ENCODE assay signal across 11 cellular contexts in genomic region chr16:77594798-77595625, GRCh38.
"Had no signal": no experiment of that assay in that cellular context is flagged by ENCODE, and none has a peak within 500 bp of the region (broad histone marks: within the 10 kb centered on the region; RNA-seq: fewer than 3 reads in every experiment).

No MANE protein-coding gene starts in this region.

- ATAC-seq: activated CD4-positive, CD25-positive, alpha-beta regulatory T cell treated with anti-CD3 and anti-CD28 coated beads, Interleukin-2, amount 50 U/mL, for 24 hours; left lung; naive thymus-derived CD4-positive, alpha-beta T cell had no signal

- DNase-seq: activated CD4-positive, alpha-beta T cell treated with anti-CD3 and anti-CD28 coated beads, Interleukin-2, amount 50 U/mL, for 1 hour; activated naive CD4-positive, alpha-beta T cell; anterior cingulate cortex; dorsolateral prefrontal cortex; left lung; mammary epithelial cell; naive thymus-derived CD4-positive, alpha-beta T cell; stimulated activated CD4-positive, alpha-beta T cell treated with anti-CD3 and anti-CD28 coated beads, Interleukin-4, amount 100 ng/mL, for 1 hour; stimulated activated naive CD4-positive, alpha-beta T cell; substantia nigra had no signal

- H3K9me3 Mint-ChIP-seq: naive thymus-derived CD4-positive, alpha-beta T cell had no signal

- H3K4me3 Mint-ChIP-seq: naive thymus-derived CD4-positive, alpha-beta T cell had no signal

- H3K4me1 Mint-ChIP-seq: naive thymus-derived CD4-positive, alpha-beta T cell had no signal

- H3K36me3 Mint-ChIP-seq: naive thymus-derived CD4-positive, alpha-beta T cell had no signal

- H3K27ac Mint-ChIP-seq: naive thymus-derived CD4-positive, alpha-beta T cell had no signal
